ENCODE assay signal across 8 cellular contexts in the genomic region with DNA sequence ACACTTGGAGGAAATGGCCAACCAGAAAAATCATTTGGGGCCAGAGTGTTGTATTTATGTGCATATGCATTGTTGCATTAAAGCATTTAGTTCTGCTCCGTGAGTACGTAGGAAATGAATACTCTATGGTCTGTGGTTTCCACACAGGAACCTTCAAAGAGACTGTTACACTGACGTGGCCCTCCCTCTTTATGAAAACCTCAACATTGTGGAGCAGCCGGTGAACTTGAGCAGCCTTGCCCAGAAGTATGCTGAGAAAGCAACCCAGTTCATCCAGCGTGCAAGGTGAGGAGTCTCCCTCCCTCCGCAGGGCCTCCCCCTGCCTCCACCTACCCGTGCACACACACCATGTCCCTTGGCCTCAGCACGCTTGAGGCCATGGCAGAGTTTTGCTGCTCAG.
DNase-seq lines count a peak whose midpoint lies in the region; ATAC-seq and TF ChIP-seq lines count a peak whose summit lies in the region.

No MANE protein-coding gene starts in this region.

- peak; percentile 75 for DNase-seq in GM12865 (ENCODE audit: low read depth)
- peak; percentile 35 for DNase-seq in UCSD-AML1 (lab: John Stamatoyannopoulos, UW; ENCODE audit: unreplicated experiment)
- peak; percentile 10 to 81 (median 52) for DNase-seq in stimulated activated naive CD4-positive, alpha-beta T cell (lab: John Stamatoyannopoulos, UW)
- DNase-seq in NCI-H526 treated with DMSO at 0.1 percent for 48 hours (lab: John Stamatoyannopoulos, UW): no peak
- no peak for DNase-seq in foreskin melanocyte
- no peak for DNase-seq in DMS153 (lab: John Stamatoyannopoulos, UW)

- H3K4me3 ChIP-seq in GM12865 (ENCODE audit: low read depth, low read length): no peak overlapping the region

- no peak overlapping the region for H3K4me3 Mint-ChIP-seq in dendritic cell treated with granulocyte-macrophage colony-stimulating factor and Interleukin-4, amounts not matched to agents 40 ng/mL and 50 ng/mL, for 4 days

- peaks cover 40% of the 10 kb centered on the region for H3K36me3 Mint-ChIP-seq in dendritic cell treated with granulocyte-macrophage colony-stimulating factor and Interleukin-4, amounts not matched to agents 40 ng/mL and 50 ng/mL, for 4 days (ENCODE audit: low read depth)

- peaks cover 40% of the 10 kb centered on the region for H3K4me1 Mint-ChIP-seq in dendritic cell treated with granulocyte-macrophage colony-stimulating factor and Interleukin-4, amounts not matched to agents 40 ng/mL and 50 ng/mL, for 4 days (ENCODE audit: low read depth)

- no peaks in the 10 kb centered on the region for H3K27me3 Mint-ChIP-seq in dendritic cell treated with granulocyte-macrophage colony-stimulating factor and Interleukin-4, amounts not matched to agents 40 ng/mL and 50 ng/mL, for 4 days

- peak overlapping the region; percentile 66 for H3K27ac Mint-ChIP-seq in dendritic cell treated with granulocyte-macrophage colony-stimulating factor and Interleukin-4, amounts not matched to agents 40 ng/mL and 50 ng/mL, for 4 days

- H3K9me3 Mint-ChIP-seq in dendritic cell treated with granulocyte-macrophage colony-stimulating factor and Interleukin-4, amounts not matched to agents 40 ng/mL and 50 ng/mL, for 4 days: no peaks in the 10 kb centered on the region

- peak; percentile 90 for ATAC-seq in HG02981 (IDR thresholded peaks at IDR 0.05; ENCODE audit: unreplicated experiment)

- no peak for TF ChIP-seq CTCF in GM12865 (IDR thresholded peaks at IDR 0.05; ENCODE audit: insufficient read depth, low read depth, low read length, missing control alignments)

- intact Hi-C loops in dendritic cell treated with granulocyte-macrophage colony-stimulating factor and Interleukin-4, amounts not matched to agents 40 ng/mL and 50 ng/mL, for 4 days (cut with micrococcal nuclease): no loop called here

Comparison
In these comparisons a context has a peak if more than half of its experiments do, and no peak if none do; other contexts are left out.
1. DNase-seq: peak in GM12865 (single experiment), UCSD-AML1 (single experiment) and stimulated activated naive CD4-positive, alpha-beta T cell (6 of 6); none in NCI-H526 treated with DMSO at 0.1 percent for 48 hours (single experiment), foreskin melanocyte (single experiment) and DMS153 (single experiment).